ENCODE assay signal across 8 cellular contexts in the genomic region with DNA sequence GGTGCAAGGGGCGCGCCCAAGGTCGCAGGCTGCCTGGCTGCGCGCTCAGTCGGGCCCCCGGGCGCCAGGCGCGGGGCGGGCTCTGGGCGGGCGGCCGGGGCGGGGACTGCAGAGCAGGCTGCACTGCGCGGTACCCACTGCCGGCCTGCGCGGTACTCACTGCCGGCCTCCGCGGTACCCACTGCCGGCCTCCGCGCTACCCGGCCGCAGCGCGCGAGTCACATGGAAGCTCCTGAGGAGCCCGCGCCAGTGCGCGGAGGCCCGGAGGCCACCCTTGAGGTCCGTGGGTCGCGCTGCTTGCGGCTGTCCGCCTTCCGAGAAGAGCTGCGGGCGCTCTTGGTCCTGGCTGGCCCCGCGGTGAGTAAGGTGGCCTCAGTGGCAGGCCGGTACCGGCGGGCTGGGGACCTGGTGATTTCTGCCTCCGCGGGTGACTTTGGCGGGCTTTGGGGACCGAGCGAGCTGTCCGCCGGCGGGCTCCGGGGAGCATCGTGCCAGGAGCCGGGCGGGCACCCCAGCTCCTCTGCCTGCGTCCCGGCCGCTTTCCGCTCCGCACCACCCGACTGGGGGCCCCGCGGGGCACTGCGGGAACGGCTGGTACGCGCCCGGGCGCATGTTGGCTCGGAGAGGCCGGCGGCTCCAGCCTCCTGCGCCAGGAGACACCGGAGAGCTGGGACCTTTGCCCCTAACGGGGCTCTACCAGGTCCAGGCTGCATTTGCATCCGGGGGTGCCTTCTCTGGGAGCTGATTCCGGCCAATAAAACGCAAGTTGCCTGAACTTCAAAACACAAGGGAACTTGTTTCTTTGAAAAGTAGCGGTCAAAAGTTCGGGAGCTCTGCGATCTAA. TPM values are rescaled to one million over a fixed set of nuclear protein-coding genes. Genes with fewer than 3 reads are reported as not detected.
DNase-seq lines count a peak whose midpoint lies in the region; ATAC-seq and TF ChIP-seq lines count a peak whose summit lies in the region.

A gene with protein sequence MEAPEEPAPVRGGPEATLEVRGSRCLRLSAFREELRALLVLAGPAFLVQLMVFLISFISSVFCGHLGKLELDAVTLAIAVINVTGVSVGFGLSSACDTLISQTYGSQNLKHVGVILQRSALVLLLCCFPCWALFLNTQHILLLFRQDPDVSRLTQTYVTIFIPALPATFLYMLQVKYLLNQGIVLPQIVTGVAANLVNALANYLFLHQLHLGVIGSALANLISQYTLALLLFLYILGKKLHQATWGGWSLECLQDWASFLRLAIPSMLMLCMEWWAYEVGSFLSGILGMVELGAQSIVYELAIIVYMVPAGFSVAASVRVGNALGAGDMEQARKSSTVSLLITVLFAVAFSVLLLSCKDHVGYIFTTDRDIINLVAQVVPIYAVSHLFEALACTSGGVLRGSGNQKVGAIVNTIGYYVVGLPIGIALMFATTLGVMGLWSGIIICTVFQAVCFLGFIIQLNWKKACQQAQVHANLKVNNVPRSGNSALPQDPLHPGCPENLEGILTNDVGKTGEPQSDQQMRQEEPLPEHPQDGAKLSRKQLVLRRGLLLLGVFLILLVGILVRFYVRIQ (plus strand): TSS at position 137 of the 844 bp plus-strand sequence. CDS start 86 bp downstream, at position 223.

- H3K27me3 Mint-ChIP-seq in T-helper 1 cell treated with Interleukin-12 subunit alpha and Interleukin-12 subunit beta and Interleukin-4 antibody, amounts not matched to agents 30 μg/mL and 1 μg/mL, for 36 hours (ENCODE audit: low read depth): peaks cover 53% of the 10 kb centered on the region
- H3K27me3 Mint-ChIP-seq in activated B cell treated with CpG ODN at 0.5 μM for 24 hours: peaks cover 49% of the 10 kb centered on the region
- H3K27me3 Mint-ChIP-seq in nephron progenitor cell (ENCODE audit: low read depth, poor library complexity): peaks cover 63% of the 10 kb centered on the region

- DNase-seq in T-helper 1 cell: no peak
- DNase-seq in activated B cell treated with CpG ODN at 0.5 μM for 24 hours: no peak
- DNase-seq in fibroblast of pulmonary artery (ENCODE audit: low read depth): peak; percentile 42
- peak; percentile 66 for DNase-seq in nephron progenitor cell
- no peak for DNase-seq in GDM1 (lab: John Stamatoyannopoulos, UW)

- intact Hi-C loops in activated B cell treated with CpG ODN at 0.5 μM for 24 hours (cut with micrococcal nuclease): no loop called here

- H3K4me1 Mint-ChIP-seq in T-helper 1 cell treated with Interleukin-12 subunit alpha and Interleukin-12 subunit beta and Interleukin-4 antibody, amounts not matched to agents 30 μg/mL and 1 μg/mL, for 36 hours (ENCODE audit: low read depth): peaks cover 1% of the 10 kb centered on the region
- H3K4me1 Mint-ChIP-seq in activated B cell treated with CpG ODN at 0.5 μM for 24 hours: peaks cover 12% of the 10 kb centered on the region
- peaks cover 27% of the 10 kb centered on the region for H3K4me1 Mint-ChIP-seq in nephron progenitor cell

- peak within 1 kb of the TSS; percentile 45 for H3K4me3 Mint-ChIP-seq in T-helper 1 cell treated with Interleukin-12 subunit alpha and Interleukin-12 subunit beta and Interleukin-4 antibody, amounts not matched to agents 30 μg/mL and 1 μg/mL, for 36 hours
- H3K4me3 Mint-ChIP-seq in activated B cell treated with CpG ODN at 0.5 μM for 24 hours (peak within 1 kb of the TSS; percentile 24), nephron progenitor cell (peak within 1 kb of the TSS; percentile 78)

- POLR2A ChIA-PET in activated B cell treated with CpG ODN at 0.5 μM for 24 hours (lab: Charles Lee): no interaction called here

- no peaks in the 10 kb centered on the region for H3K9me3 Mint-ChIP-seq in T-helper 1 cell treated with Interleukin-12 subunit alpha and Interleukin-12 subunit beta and Interleukin-4 antibody, amounts not matched to agents 30 μg/mL and 1 μg/mL, for 36 hours
- H3K9me3 Mint-ChIP-seq in activated B cell treated with CpG ODN at 0.5 μM for 24 hours: no peaks in the 10 kb centered on the region
- no peaks in the 10 kb centered on the region for H3K9me3 Mint-ChIP-seq in nephron progenitor cell

- peak within 1 kb of the TSS; percentile 55 for H3K4me3 ChIP-seq in fibroblast of pulmonary artery (replicated peaks; ENCODE audit: low read depth, low read length)

- H3K27ac Mint-ChIP-seq in T-helper 1 cell treated with Interleukin-12 subunit alpha and Interleukin-12 subunit beta and Interleukin-4 antibody, amounts not matched to agents 30 μg/mL and 1 μg/mL, for 36 hours: no peak within 1 kb of the TSS
- H3K27ac Mint-ChIP-seq in activated B cell treated with CpG ODN at 0.5 μM for 24 hours (no peak within 1 kb of the TSS), nephron progenitor cell (no peak within 1 kb of the TSS)

- no peak for TF ChIP-seq CTCF in activated B cell treated with CpG ODN at 0.5 μM for 24 hours (IDR thresholded peaks at IDR 0.05)
- no peak for TF ChIP-seq CTCF in fibroblast of pulmonary artery (IDR thresholded peaks at IDR 0.05; ENCODE audit: low read length, missing control alignments)
- TF ChIP-seq CTCF in nephron progenitor cell (IDR thresholded peaks at IDR 0.05): no peak

- H3K36me3 Mint-ChIP-seq in T-helper 1 cell treated with Interleukin-12 subunit alpha and Interleukin-12 subunit beta and Interleukin-4 antibody, amounts not matched to agents 30 μg/mL and 1 μg/mL, for 36 hours (ENCODE audit: low read depth): no peaks in the 10 kb centered on the region
- H3K36me3 Mint-ChIP-seq in activated B cell treated with CpG ODN at 0.5 μM for 24 hours (ENCODE audit: low read depth) (no peaks in the 10 kb centered on the region), nephron progenitor cell (ENCODE audit: low read depth) (no peaks in the 10 kb centered on the region)

- CTCF ChIA-PET in activated B cell treated with CpG ODN at 0.5 μM for 24 hours (lab: Charles Lee): no interaction called here

- no peak for ATAC-seq in activated B cell treated with CpG ODN at 0.5 μM for 24 hours (ENCODE audit: low read depth)
- ATAC-seq in GM18870 (IDR thresholded peaks at IDR 0.05; ENCODE audit: unreplicated experiment): no peak
- no peak for ATAC-seq in GM19463 (IDR thresholded peaks at IDR 0.05; ENCODE audit: unreplicated experiment)

RNA-seq across cellular contexts. Expression of the gene that starts here (rescaled TPM):
- total RNA-seq in activated B cell treated with CpG ODN at 0.5 μM for 24 hours: 0.11 and 0.44 TPM in 2 replicates

Comparison
In these comparisons a context has a peak if more than half of its experiments do, and no peak if none do; other contexts are left out.
1. H3K4me3 Mint-ChIP-seq: peak in every context shown above with its lines; median percentile 78 in nephron progenitor cell; 45 in T-helper 1 cell treated with Interleukin-12 subunit alpha and Interleukin-12 subunit beta and Interleukin-4 antibody, amounts not matched to agents 30 μg/mL and 1 μg/mL, for 36 hours; 24 in activated B cell treated with CpG ODN at 0.5 μM for 24 hours.
2. DNase-seq: peak in fibroblast of pulmonary artery (single experiment) and nephron progenitor cell (single experiment); none in T-helper 1 cell (0 of 5), activated B cell treated with CpG ODN at 0.5 μM for 24 hours (single experiment) and GDM1 (single experiment).